ENCODE assay signal across 1 cellular context in genomic region chr11:96097844-96098421, GRCh38.
TF ChIP-seq lines count a peak whose summit lies in the region.

No MANE protein-coding gene starts in this region.

TF ChIP-seq in SK-N-SH treated with all-trans-retinoic acid at 6 μM for 48 hours, 23 proteins besides CTCF, POLR2A, EP300 and RAD21 (continued from another document):
- TF ChIP-seq RARB (CRISPR knock-in tag; IDR thresholded peaks at IDR 0.05) (no peak), POU6F1 (CRISPR knock-in tag; IDR thresholded peaks at IDR 0.05; ENCODE audit: borderline replicate concordance, low read depth) (no peak), TCF4 (CRISPR knock-in tag; IDR thresholded peaks at IDR 0.05; ENCODE audit: borderline replicate concordance) (no peak), ZFP30 (CRISPR knock-in tag; IDR thresholded peaks at IDR 0.05) (no peak), ZNF8 (CRISPR knock-in tag; IDR thresholded peaks at IDR 0.05) (no peak), ZNF565 (CRISPR knock-in tag; conservative IDR thresholded peaks at IDR 0.05; ENCODE audit: low read depth) (no peak)
